ENCODE assay signal across 3 cellular contexts in genomic region chr1:39833121-39833520, GRCh38.
TF ChIP-seq lines count a peak whose summit lies in the region.

No MANE protein-coding gene starts in this region.

TF ChIP-seq in SK-N-SH, 30 proteins besides CTCF, POLR2A, EP300 and RAD21:
- TF ChIP-seq TCF12 (IDR thresholded peaks at IDR 0.05) (0 out of 2 replicates have a peak, but pooled peaks have one; percentile 20), YY1 (IDR thresholded peaks at IDR 0.05; ENCODE audit: low read depth) (no peak)

TF ChIP-seq in SK-N-SH treated with all-trans-retinoic acid at 6 μM for 48 hours, 23 proteins besides CTCF, POLR2A, EP300 and RAD21:
- TF ChIP-seq ZC3H10 (CRISPR knock-in tag; IDR thresholded peaks at IDR 0.05) (no peak), ISL1 (CRISPR knock-in tag; IDR thresholded peaks at IDR 0.05) (no peak), GLIS3 (CRISPR knock-in tag; IDR thresholded peaks at IDR 0.05) (no peak), RARB (CRISPR knock-in tag; IDR thresholded peaks at IDR 0.05) (no peak), ARNTL (CRISPR knock-in tag; IDR thresholded peaks at IDR 0.05; ENCODE audit: borderline replicate concordance, low read depth) (no peak), PATZ1 (CRISPR knock-in tag; IDR thresholded peaks at IDR 0.05; ENCODE audit: borderline replicate concordance) (no peak), TOX (CRISPR knock-in tag; IDR thresholded peaks at IDR 0.05; ENCODE audit: borderline replicate concordance) (no peak), ESRRG (CRISPR knock-in tag; IDR thresholded peaks at IDR 0.05) (no peak), CSDC2 (CRISPR knock-in tag; IDR thresholded peaks at IDR 0.05) (no peak), CSRNP3 (CRISPR knock-in tag; IDR thresholded peaks at IDR 0.05) (no peak), SNAI2 (CRISPR knock-in tag; IDR thresholded peaks at IDR 0.05) (no peak), ZFP30 (CRISPR knock-in tag; IDR thresholded peaks at IDR 0.05) (no peak)
TF ChIP-seq in SK-N-SH treated with all-trans-retinoic acid at 6 μM for 48 hours: peak in this region for 0.

TF ChIP-seq in IMR-90, 13 proteins besides CTCF, POLR2A, EP300 and RAD21:
- TF ChIP-seq CHD1 (IDR thresholded peaks at IDR 0.05; ENCODE audit: low read depth, low read length) (no peak), MAZ (IDR thresholded peaks at IDR 0.05; ENCODE audit: borderline replicate concordance, low read depth, low read length) (no peak), SMC3 (IDR thresholded peaks at IDR 0.05; ENCODE audit: low read depth, low read length) (no peak), RCOR1 (IDR thresholded peaks at IDR 0.05; ENCODE audit: insufficient replicate concordance, low read length) (no peak), USF2 (IDR thresholded peaks at IDR 0.05; ENCODE audit: low read depth, low read length) (no peak), FOS (IDR thresholded peaks at IDR 0.05; ENCODE audit: low read depth, low read length) (no peak)
